8 cellular contexts compared by ENCODE assay signal in genomic region chr2:10329880-10330699, GRCh38. TPM values are rescaled to one million over a fixed set of nuclear protein-coding genes. Genes with fewer than 3 reads are reported as not detected.
DNase-seq lines count a peak whose midpoint lies in the region; ATAC-seq, FAIRE-seq and TF ChIP-seq lines count a peak whose summit lies in the region.

No MANE protein-coding gene starts in this region.

- H3K4me1 Mint-ChIP-seq in astrocyte (ENCODE audit: low read depth, unreplicated experiment): peaks cover 43% of the 10 kb centered on the region

- H3K9me3 ChIP-seq in BLaER1: peaks cover 7% of the 10 kb centered on the region
- peaks cover 5% of the 10 kb centered on the region; the same call in 1 of the 2 replicates for H3K9me3 ChIP-seq in NT2/D1 (ENCODE audit: insufficient read depth, low read length)
- H3K9me3 ChIP-seq in astrocyte (ENCODE audit: insufficient read depth, low read depth, low read length): peaks cover 3% of the 10 kb centered on the region
- peaks cover under 1 to 4% of the 10 kb centered on the region in 2 donors for H3K9me3 ChIP-seq in muscle layer of duodenum (ENCODE audit: control insufficient read depth in 1 of 2, low read length in 2 of 2)
- H3K9me3 ChIP-seq in breast epithelium: peaks cover 3 to 5% of the 10 kb centered on the region in 2 donors

- no peaks in the 10 kb centered on the region for H3K27me3 Mint-ChIP-seq in astrocyte (ENCODE audit: low read depth, unreplicated experiment)

- ATAC-seq in GM18498 (IDR thresholded peaks at IDR 0.05; ENCODE audit: unreplicated experiment): no peak

- peak overlapping the region; percentile 60 for H3K9ac ChIP-seq in BLaER1
- H3K9ac ChIP-seq in NT2/D1 (ENCODE audit: insufficient read length, low read depth): peak overlapping the region; percentile 67
- H3K9ac ChIP-seq in astrocyte (ENCODE audit: low read length): peak overlapping the region; percentile 58

- TF ChIP-seq POLR2A in breast epithelium (IDR thresholded peaks at IDR 0.05): no peak

- H3K4me3 ChIP-seq in BLaER1: peak overlapping the region; percentile 60
- no peak overlapping the region for H3K4me3 ChIP-seq in NT2/D1 (ENCODE audit: insufficient read length, low read depth)
- H3K4me3 ChIP-seq in astrocyte (ENCODE audit: insufficient read depth, low read depth, low read length): peak overlapping the region; percentile 8
- H3K4me3 ChIP-seq in muscle layer of duodenum (ENCODE audit: low read depth in 1 of 2, low read length in 2 of 2): peak overlapping the region; percentile 15 to 18
- peak overlapping the region in 1 of 3 donors; percentile 43 for H3K4me3 ChIP-seq in breast epithelium

- H2AFZ ChIP-seq in astrocyte (ENCODE audit: low read depth, low read length): peak overlapping the region; percentile 12

- no peaks in the 10 kb centered on the region for H3K9me3 Mint-ChIP-seq in astrocyte (ENCODE audit: unreplicated experiment)

- H3K4me1 ChIP-seq in BLaER1 (peaks cover 89% of the 10 kb centered on the region), NT2/D1 (ENCODE audit: insufficient read depth, insufficient read length) (peaks cover 35% of the 10 kb centered on the region), astrocyte (ENCODE audit: insufficient read depth, low read length) (peaks cover 33% of the 10 kb centered on the region), muscle layer of duodenum (ENCODE audit: control insufficient read depth in 1 of 2, insufficient read depth in 2 of 2, low read length in 2 of 2) (peaks cover 7 to 20% of the 10 kb centered on the region in 2 donors), breast epithelium (no peaks in the 10 kb centered on the region)

- peaks cover 5% of the 10 kb centered on the region for H3K36me3 ChIP-seq in BLaER1
- peaks cover under 1% of the 10 kb centered on the region for H3K36me3 ChIP-seq in NT2/D1 (ENCODE audit: insufficient read depth, insufficient read length, low read length)
- no peaks in the 10 kb centered on the region for H3K36me3 ChIP-seq in astrocyte (ENCODE audit: insufficient read depth, low read length)
- H3K36me3 ChIP-seq in muscle layer of duodenum (ENCODE audit: control insufficient read depth in 1 of 2, insufficient read depth in 2 of 2, low read length in 2 of 2): peaks cover 0 to 3% of the 10 kb centered on the region in 2 donors
- H3K36me3 ChIP-seq in breast epithelium: no peaks in the 10 kb centered on the region

- H3K4me2 ChIP-seq in BLaER1 (peak overlapping the region; percentile 96), astrocyte (ENCODE audit: low read length) (peak overlapping the region; percentile 75)

- intact Hi-C loops in breast epithelium (cut with DNase I; ENCODE audit: low total_unique reads): no loop called here

- in situ Hi-C loops in GM13977 (cut with MboI; ENCODE audit: low pct_unique_long_range_greater_than_20kb, low sequenced_read_pairs, unreplicated experiment): no loop called here

- no peaks in the 10 kb centered on the region for H3K36me3 Mint-ChIP-seq in astrocyte (ENCODE audit: low read depth, unreplicated experiment)

- H3K27ac Mint-ChIP-seq in astrocyte (ENCODE audit: unreplicated experiment): peak overlapping the region; percentile 93

- H4K20me1 ChIP-seq in BLaER1 (peaks cover 60% of the 10 kb centered on the region), astrocyte (ENCODE audit: insufficient read depth, low read length) (peaks cover 42% of the 10 kb centered on the region)

- no peak for FAIRE-seq in astrocyte (lab: Jason Lieb, UNC)

- peak overlapping the region; percentile 86 for H3K27ac ChIP-seq in BLaER1
- H3K27ac ChIP-seq in astrocyte (ENCODE audit: low read depth, low read length): peak overlapping the region; percentile 61
- peak overlapping the region; percentile 70 for H3K27ac ChIP-seq in muscle layer of duodenum (ENCODE audit: low read length)
- peak overlapping the region in 1 of 2 donors; percentile 44 for H3K27ac ChIP-seq in breast epithelium

- H3K79me2 ChIP-seq in astrocyte (ENCODE audit: insufficient read depth, low read length): peaks cover 78% of the 10 kb centered on the region

- no peak for TF ChIP-seq CTCF in astrocyte (IDR thresholded peaks at IDR 0.05; ENCODE audit: insufficient read depth, low read depth, low read length)
- TF ChIP-seq CTCF in GM13977 (IDR thresholded peaks at IDR 0.05; ENCODE audit: extremely low read depth, insufficient read depth, missing control alignments): no peak
- no peak for TF ChIP-seq CTCF in breast epithelium (IDR thresholded peaks at IDR 0.05)

- peak; percentile 62 for DNase-seq in NT2/D1 (ENCODE audit: low read depth, low spot score)
- DNase-seq in astrocyte (ENCODE audit: low read depth): peak; percentile 80
- DNase-seq in GM13977 (ENCODE audit: low spot score): no peak
- no peak for DNase-seq in H4 (ENCODE audit: low spot score)
- no peak for DNase-seq in breast epithelium (ENCODE audit: low spot score in 2 of 2)

- no peaks in the 10 kb centered on the region for H3K27me3 ChIP-seq in BLaER1
- H3K27me3 ChIP-seq in NT2/D1 (ENCODE audit: insufficient read depth, insufficient read length): no peaks in the 10 kb centered on the region
- H3K27me3 ChIP-seq in astrocyte (ENCODE audit: insufficient read depth, low read length): no peaks in the 10 kb centered on the region
- H3K27me3 ChIP-seq in muscle layer of duodenum (ENCODE audit: low read depth, low read length): no peaks in the 10 kb centered on the region
- H3K27me3 ChIP-seq in breast epithelium: no peaks in the 10 kb centered on the region

- peak overlapping the region; percentile 45 for H3K4me3 Mint-ChIP-seq in astrocyte (ENCODE audit: unreplicated experiment)

RNA-seq across cellular contexts. Expression of gene HPCAL1, which starts 27.4 kb away (rescaled TPM):
- 11.8 and 12.3 TPM in 2 replicates for total RNA-seq in astrocyte
- 40.4 and 50.8 TPM in 2 replicates for total RNA-seq in H4 (2014; rRNA removed; shearing (Covaris generic))
- 10 to 100 TPM; 38.6 to 41.9 (median 41.6) TPM for total RNA-seq in breast epithelium

Comparison
In these comparisons a context has a peak if more than half of its experiments do, and no peak if none do; other contexts are left out.
1. DNase-seq: peak in NT2/D1 (single experiment) and astrocyte (single experiment); none in GM13977 (single experiment), H4 (single experiment) and breast epithelium (0 of 2).
2. Peak in every context shown above with its lines, with median percentiles within 50 percentile points of each other: H3K9ac ChIP-seq.